In the genomic region with DNA sequence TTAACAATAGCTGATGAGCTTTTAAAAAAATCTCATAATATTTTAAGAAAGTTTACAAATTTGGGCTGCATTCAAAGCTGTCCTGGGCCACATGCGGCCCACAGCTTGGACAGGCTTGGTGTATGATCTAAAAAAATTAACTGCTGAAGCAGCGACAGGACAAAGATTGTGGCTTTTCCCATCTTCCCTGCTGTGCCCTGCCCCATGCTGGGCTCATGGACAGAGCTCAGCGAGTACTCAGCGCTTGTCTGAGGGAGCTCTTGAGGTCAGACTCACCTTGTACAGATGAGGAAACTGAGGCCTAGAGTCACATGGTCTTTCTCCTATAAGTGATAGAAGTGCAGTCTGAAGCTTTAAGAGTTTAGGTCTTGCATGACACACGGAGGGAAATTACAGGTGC, we compare ENCODE assay signal across 21 cellular contexts. TPM values are rescaled to one million over a fixed set of nuclear protein-coding genes. Genes with fewer than 3 reads are reported as not detected.
DNase-seq lines count a peak whose midpoint lies in the region; ATAC-seq and TF ChIP-seq lines count a peak whose summit lies in the region.
"Had no signal": no experiment of that assay in that cellular context is flagged by ENCODE, and none has a peak within 500 bp of the region (broad histone marks: within the 10 kb centered on the region; RNA-seq: fewer than 3 reads in every experiment).

No MANE protein-coding gene starts in this region.

- peaks cover 66% of the 10 kb centered on the region for H3K4me1 Mint-ChIP-seq in osteocyte (ENCODE audit: unreplicated experiment)

- peaks cover 94% of the 10 kb centered on the region for H3K79me2 ChIP-seq in DND-41 (ENCODE audit: insufficient read depth, low read length)

- peak overlapping the region; percentile 56 for H3K4me3 Mint-ChIP-seq in osteocyte (ENCODE audit: unreplicated experiment)
- H3K4me3 Mint-ChIP-seq: brain had no signal

- H3K4me3 ChIP-seq in DND-41 (ENCODE audit: low read depth in 1 of 2, low read length in 2 of 2), result peak overlapping the region in 1 of 2 experiments; percentile 46; a peak in 2 of 4 replicates

- peak overlapping the region; percentile 95 for H3K27ac ChIP-seq in DND-41 (ENCODE audit: low read length)
- H3K27ac ChIP-seq: neutrophil had no signal

- peaks cover 32 to 56% of the 10 kb centered on the region in 2 donors for H3K36me3 Mint-ChIP-seq in activated naive CD4-positive, alpha-beta T cell treated with anti-CD3 and anti-CD28 coated beads, Interleukin-2, amount 50 U/mL, for 72 hours
- H3K36me3 Mint-ChIP-seq in osteocyte (ENCODE audit: unreplicated experiment), result peaks cover 3% of the 10 kb centered on the region

- peak overlapping the region; percentile 77 to 99 for H3K27ac Mint-ChIP-seq in activated naive CD4-positive, alpha-beta T cell treated with anti-CD3 and anti-CD28 coated beads, Interleukin-2, amount 50 U/mL, for 72 hours
- peak overlapping the region; percentile 93 for H3K27ac Mint-ChIP-seq in osteocyte (ENCODE audit: unreplicated experiment)

- H3K9ac ChIP-seq in DND-41 (ENCODE audit: low read depth, low read length), result peak overlapping the region; percentile 65

- H3K27me3 Mint-ChIP-seq in osteocyte (ENCODE audit: unreplicated experiment), result no peaks in the 10 kb centered on the region
- H3K27me3 Mint-ChIP-seq: brain had no signal

- H2AFZ ChIP-seq in DND-41 (ENCODE audit: low read depth, low read length), result no peak overlapping the region

- H4K20me1 ChIP-seq in DND-41 (ENCODE audit: insufficient read depth, low read length), result peaks cover 28% of the 10 kb centered on the region

- H3K9me3 ChIP-seq in DND-41 (ENCODE audit: insufficient read depth, low read length, severe bottlenecking), result no peaks in the 10 kb centered on the region
- H3K9me3 ChIP-seq: neutrophil had no signal

- peak overlapping the region; percentile 61 for H3K4me2 ChIP-seq in DND-41 (ENCODE audit: insufficient read depth, low read length)

- ATAC-seq in DND-41 (ENCODE audit: insufficient read depth, low read depth) (no peak), GM21423 (IDR thresholded peaks at IDR 0.05; ENCODE audit: unreplicated experiment) (no peak)
- ATAC-seq in activated naive CD4-positive, alpha-beta T cell treated with anti-CD3 and anti-CD28 coated beads, Interleukin-2, amount 50 U/mL, for 72 hours, result no peak

- H3K27me3 ChIP-seq in DND-41 (ENCODE audit: insufficient read depth, low read length, poor library complexity), result no peaks in the 10 kb centered on the region
- H3K27me3 ChIP-seq: neutrophil had no signal

- TF ChIP-seq CTCF in DND-41 (IDR thresholded peaks at IDR 0.05; ENCODE audit: borderline replicate concordance, extremely low read depth, low read length, poor library complexity, severe bottlenecking), result no peak
- TF ChIP-seq CTCF in osteocyte (IDR thresholded peaks at IDR 0.05), result no peak

- no peaks in the 10 kb centered on the region for H3K9me3 Mint-ChIP-seq in activated naive CD4-positive, alpha-beta T cell treated with anti-CD3 and anti-CD28 coated beads, Interleukin-2, amount 50 U/mL, for 72 hours
- H3K9me3 Mint-ChIP-seq in osteocyte (ENCODE audit: unreplicated experiment), result no peaks in the 10 kb centered on the region
- H3K9me3 Mint-ChIP-seq: brain had no signal

- H3K4me1 ChIP-seq in DND-41 (ENCODE audit: insufficient read depth, low read length), result peaks cover 92% of the 10 kb centered on the region

- peaks cover 66% of the 10 kb centered on the region for H3K36me3 ChIP-seq in DND-41 (ENCODE audit: insufficient read depth, low read length)

- peak; percentile 55 for DNase-seq in activated CD8-positive, alpha-beta memory T cell treated with anti-CD3 and anti-CD28 coated beads, Interleukin-2, amount 50 U/mL, for 48 hours
- DNase-seq in activated CD8-positive, alpha-beta memory T cell treated with anti-CD3 and anti-CD28 coated beads, Interleukin-2, amount 50 U/mL, for 4 hours, result no peak
- DNase-seq in DND-41 (peak; percentile 33), osteocyte (ENCODE audit: extremely low spot score, unreplicated experiment) (peak; percentile 62), UCSD-AML1 (lab: John Stamatoyannopoulos, UW; ENCODE audit: unreplicated experiment) (no peak), putamen (ENCODE audit: low spot score) (no peak)
- no peak for DNase-seq in activated naive CD4-positive, alpha-beta T cell treated with anti-CD3 and anti-CD28 coated beads, Interleukin-2, amount 50 U/mL, for 72 hours (ENCODE audit: low spot score in 2 of 2)
- DNase-seq: activated CD4-positive, alpha-beta T cell treated with anti-CD3 and anti-CD28 coated beads for 4 hours; activated gamma-delta T cell treated with Interleukin-2 at 50 U/mL for 16 hours; DMS79; GOT3; left cardiac atrium; midbrain; NCI-H146; OCI-M1; retina; SHP77 treated with DMSO at 0.1 percent for 48 hours; stimulated activated naive CD4-positive, alpha-beta T cell had no signal

RNA-seq across cellular contexts. Expression of gene EVL, which starts 15.0 kb away (rescaled TPM):
- 100 to 1,000 TPM; 342 to 426 TPM for total RNA-seq in activated naive CD4-positive, alpha-beta T cell treated with anti-CD3 and anti-CD28 coated beads, Interleukin-2, amount 50 U/mL, for 72 hours
- 136 and 157 TPM in 2 replicates for total RNA-seq in osteocyte

Comparison
In these comparisons a context has a peak if more than half of its experiments do, and no peak if none do; other contexts are left out.
1. DNase-seq: peak in activated CD8-positive, alpha-beta memory T cell treated with anti-CD3 and anti-CD28 coated beads, Interleukin-2, amount 50 U/mL, for 48 hours (single experiment), DND-41 (single experiment) and osteocyte (single experiment); none in activated CD8-positive, alpha-beta memory T cell treated with anti-CD3 and anti-CD28 coated beads, Interleukin-2, amount 50 U/mL, for 4 hours (single experiment), activated naive CD4-positive, alpha-beta T cell treated with anti-CD3 and anti-CD28 coated beads, Interleukin-2, amount 50 U/mL, for 72 hours (0 of 2), UCSD-AML1 (single experiment) and putamen (single experiment).